In the genomic region with DNA sequence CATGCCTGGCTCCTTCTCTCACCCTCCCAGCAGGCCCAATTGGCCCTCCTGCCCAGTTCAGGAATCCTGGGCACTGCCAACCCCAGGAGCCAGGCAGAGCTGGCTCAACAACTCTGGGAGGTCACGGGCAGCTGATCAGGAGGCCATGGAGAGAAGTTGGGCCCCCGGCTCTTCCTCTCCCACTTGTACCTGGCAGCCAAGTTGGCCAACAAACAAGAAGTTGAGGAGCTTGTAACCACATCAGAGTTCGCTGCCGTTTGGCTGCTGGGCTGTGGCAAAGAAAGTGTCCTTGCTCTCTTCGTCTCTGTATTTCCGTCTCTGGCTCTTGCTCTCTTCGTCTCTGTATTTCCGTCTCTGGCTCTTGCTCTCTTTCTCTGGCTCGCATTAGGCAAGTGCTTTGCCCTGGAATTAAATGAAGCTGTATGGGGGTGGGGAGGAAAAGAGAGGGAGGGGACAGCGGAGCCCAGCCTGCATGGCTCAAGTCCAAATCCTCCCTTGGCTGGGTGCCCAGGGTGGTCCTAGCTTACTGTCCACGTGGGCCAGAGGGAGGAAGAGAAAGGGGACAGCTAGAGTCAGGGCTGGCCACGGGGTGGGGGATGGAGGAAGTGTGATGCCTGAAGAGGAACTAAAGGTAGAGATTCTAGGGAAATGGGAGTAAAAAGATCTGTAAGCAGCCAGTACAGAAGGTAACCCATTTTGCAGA, we compare ENCODE assay signal across 18 cellular contexts. TPM values are rescaled to one million over a fixed set of nuclear protein-coding genes. Genes with fewer than 3 reads are reported as not detected.
"Had no signal": no experiment of that assay in that cellular context is flagged by ENCODE, and none has a peak within 500 bp of the region (broad histone marks: within the 10 kb centered on the region; RNA-seq: fewer than 3 reads in every experiment).

No MANE protein-coding gene starts in this region.

- H3K9me3 Mint-ChIP-seq: endodermal cell had no signal

- H3K36me3 ChIP-seq: gastroesophageal sphincter, stomach, thoracic aorta had no signal

- H3K4me3 ChIP-seq: dorsolateral prefrontal cortex, gastroesophageal sphincter, stomach, thoracic aorta had no signal

- H3K27ac ChIP-seq: gastroesophageal sphincter, stomach, thoracic aorta had no signal

- H3K27ac Mint-ChIP-seq: endodermal cell, nephron progenitor cell, T-cell had no signal

- H3K4me3 Mint-ChIP-seq: endodermal cell, nephron progenitor cell, T-cell had no signal

- DNase-seq: activated CD4-positive, CD25-positive, alpha-beta regulatory T cell treated with anti-CD3 and anti-CD28 coated beads, Interleukin-2, amount 50 U/mL, for 72 hours; activated naive CD4-positive, alpha-beta T cell; activated T-cell treated with anti-CD3 and anti-CD28 coated beads for 4 hours; dorsolateral prefrontal cortex; endodermal cell; erythroblast; islet precursor cell; left ventricle myocardium superior; mesendoderm; nephron progenitor cell; stimulated activated CD4-positive, alpha-beta T cell treated with anti-CD3 and anti-CD28 coated beads, Interleukin-1b, Interleukin-23, amount 100 ng/mL, for 48 hours; stomach; T-cell; T-helper 9 cell had no signal

- H3K36me3 Mint-ChIP-seq: T-cell had no signal

- ATAC-seq: gastroesophageal sphincter, left ventricle myocardium superior, T-cell had no signal

- H3K4me1 Mint-ChIP-seq: endodermal cell, nephron progenitor cell, T-cell had no signal

- H3K9me3 ChIP-seq: thoracic aorta had no signal

- H3K4me1 ChIP-seq: gastroesophageal sphincter, stomach had no signal

RNA-seq across cellular contexts. Expression of a gene that starts 7.8 kb away (rescaled TPM):
- total RNA-seq: left ventricle myocardium superior, osteoblast, pulmonary artery endothelial cell had no signal
